ENCODE assay signal across 1 cellular context in the genomic region with DNA sequence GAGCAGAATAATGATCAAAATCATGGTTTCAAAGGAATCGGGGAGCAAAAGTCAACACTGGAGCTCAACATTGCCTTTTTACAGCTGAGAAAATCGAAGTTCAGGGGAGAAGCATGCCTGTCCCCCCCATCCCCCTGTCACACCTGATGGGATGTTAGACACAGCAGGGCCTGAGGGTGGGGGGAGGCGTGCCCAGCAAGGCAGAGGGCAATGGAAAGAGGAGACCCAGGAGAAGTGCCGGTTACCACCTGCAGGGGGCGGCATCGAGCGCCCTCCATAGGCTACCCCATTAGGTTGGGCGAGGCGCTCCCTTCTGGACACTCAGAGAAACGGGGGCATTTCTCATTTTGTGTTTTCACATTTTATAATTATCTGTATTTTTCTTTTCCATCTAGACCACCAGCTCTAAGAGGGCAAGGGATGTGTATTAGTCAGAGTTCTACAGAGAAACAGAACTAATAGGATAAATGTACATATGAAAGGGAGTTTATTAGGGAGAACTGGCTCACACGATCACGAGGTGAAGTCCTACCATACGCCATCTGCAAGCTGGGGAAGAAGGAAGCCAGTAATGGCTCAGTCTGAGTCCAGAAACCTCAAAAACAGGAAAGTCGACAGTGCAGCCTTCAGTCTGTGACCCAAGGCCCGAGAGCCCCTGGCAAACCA.
A peak's percentile ranks its signal among the peaks of the same experiment; 100 is the strongest.
TF ChIP-seq lines count a peak whose summit lies in the region.

No MANE protein-coding gene starts in this region.

TF ChIP-seq in HepG2, 621 proteins besides CTCF, POLR2A, EP300 and RAD21 (continued from another document):
- TF ChIP-seq NFKB2 (CRISPR knock-in tag; IDR thresholded peaks at IDR 0.05; ENCODE audit: borderline replicate concordance) (peak; percentile 37; the same call in 1 of the 2 replicates), ISL2 (CRISPR knock-in tag; IDR thresholded peaks at IDR 0.05) (no peak), ZNF878 (CRISPR knock-in tag; IDR thresholded peaks at IDR 0.05) (no peak), MIER2 (CRISPR knock-in tag; IDR thresholded peaks at IDR 0.05) (0 out of 2 replicates have a peak, but pooled peaks have one; percentile 34), RXRB (CRISPR knock-in tag; IDR thresholded peaks at IDR 0.05; ENCODE audit: borderline replicate concordance) (peak; percentile 38; the same call in 1 of the 2 replicates), STAG1 (CRISPR knock-in tag; IDR thresholded peaks at IDR 0.05) (peak; percentile 75)
